8 cellular contexts compared by ENCODE assay signal in genomic region chr3:127574880-127575878, GRCh38. TPM values are rescaled to one million over a fixed set of nuclear protein-coding genes. Genes with fewer than 3 reads are reported as not detected.
A peak's percentile ranks its signal among the peaks of the same experiment; 100 is the strongest.
DNase-seq lines count a peak whose midpoint lies in the region; ATAC-seq and TF ChIP-seq lines count a peak whose summit lies in the region.

No MANE protein-coding gene starts in this region.

- H3K4me1 ChIP-seq in left ventricle myocardium inferior = peaks cover 20% of the 10 kb centered on the region

- H3K9me3 ChIP-seq in left ventricle myocardium inferior (replicated peaks) = no peaks in the 10 kb centered on the region

- peak; percentile 74 to 83 for DNase-seq in NCI-H1930 (lab: John Stamatoyannopoulos, UW)
- peak; percentile 63 for DNase-seq in T-helper 22 cell (ENCODE audit: low read depth)
- DNase-seq in amniotic stem cell (lab: John Stamatoyannopoulos, UW) = peak; percentile 53
- DNase-seq in left ventricle myocardium inferior = peak; percentile 79
- DNase-seq in sciatic nerve (ENCODE audit: low spot score) = peak; percentile 88

- H3K27me3 ChIP-seq in left ventricle myocardium inferior (ENCODE audit: low read depth) = no peaks in the 10 kb centered on the region

- H3K36me3 ChIP-seq in left ventricle myocardium inferior = peaks cover 58% of the 10 kb centered on the region

- intact Hi-C loops in left ventricle myocardium inferior (cut with micrococcal nuclease) (no loop called here), sciatic nerve (cut with DNase I) (no loop called here)

- H3K27ac ChIP-seq in left ventricle myocardium inferior (replicated peaks) = no peak overlapping the region

- TF ChIP-seq CTCF in left ventricle myocardium inferior (IDR thresholded peaks at IDR 0.05; ENCODE audit: borderline replicate concordance) = peak; percentile 97

- no peak overlapping the region for H3K4me3 ChIP-seq in left ventricle myocardium inferior

- ATAC-seq in GM18499 (IDR thresholded peaks at IDR 0.05; ENCODE audit: insufficient read depth, unreplicated experiment) (peak; percentile 47), HG02981 (IDR thresholded peaks at IDR 0.05; ENCODE audit: unreplicated experiment) (peak; percentile 76), sciatic nerve (peak; percentile 87), GM18858 (IDR thresholded peaks at IDR 0.05; ENCODE audit: unreplicated experiment) (no peak)

RNA-seq across cellular contexts. Expression of gene TPRA1, which starts 15.4 kb away (rescaled TPM):
- total RNA-seq in left ventricle myocardium inferior (17.4 TPM), sciatic nerve (31.3 TPM)

RNA-seq across cellular contexts. Expression of gene MCM2, which starts 23.0 kb away (rescaled TPM):
- total RNA-seq in left ventricle myocardium inferior (7.6 TPM), sciatic nerve (4.6 TPM)

RNA-seq across cellular contexts. Expression of gene PODXL2, which starts 53.8 kb away (rescaled TPM):
- 1.7 TPM for total RNA-seq in left ventricle myocardium inferior
- total RNA-seq in sciatic nerve = 12.1 TPM
